Comparison of ENCODE assay signal across 20 cellular contexts in genomic region chr1:40762144-40762923, GRCh38. TPM values are rescaled to one million over a fixed set of nuclear protein-coding genes. Genes with fewer than 3 reads are reported as not detected.
DNase-seq lines count a peak whose midpoint lies in the region; ATAC-seq and TF ChIP-seq lines count a peak whose summit lies in the region.
"Had no signal": no experiment of that assay in that cellular context is flagged by ENCODE, and none has a peak within 500 bp of the region (broad histone marks: within the 10 kb centered on the region; RNA-seq: fewer than 3 reads in every experiment).

No MANE protein-coding gene starts in this region.

- no peaks in the 10 kb centered on the region for H3K27me3 Mint-ChIP-seq in activated CD4-positive, alpha-beta T cell treated with anti-CD3 and anti-CD28 coated beads for 36 hours
- H3K27me3 Mint-ChIP-seq in IgD-negative memory B cell, result no peaks in the 10 kb centered on the region
- H3K27me3 Mint-ChIP-seq in memory B cell, result no peaks in the 10 kb centered on the region

- no peak overlapping the region for H3K4me3 ChIP-seq in BE2C (ENCODE audit: low read depth, low read length)
- H3K4me3 ChIP-seq: cardiac muscle cell, neural progenitor cell, uterus had no signal

- peaks cover 50% of the 10 kb centered on the region for H3K36me3 Mint-ChIP-seq in activated CD4-positive, alpha-beta T cell treated with anti-CD3 and anti-CD28 coated beads for 36 hours (ENCODE audit: low read depth)
- H3K36me3 Mint-ChIP-seq in IgD-negative memory B cell, result peaks cover 9% of the 10 kb centered on the region
- peaks cover 45% of the 10 kb centered on the region for H3K36me3 Mint-ChIP-seq in memory B cell

- peaks cover 14% of the 10 kb centered on the region for H3K36me3 ChIP-seq in BE2C
- H3K36me3 ChIP-seq: neural progenitor cell, uterus had no signal

- no peaks in the 10 kb centered on the region for H3K9me3 Mint-ChIP-seq in activated CD4-positive, alpha-beta T cell treated with anti-CD3 and anti-CD28 coated beads for 36 hours (ENCODE audit: low read depth)
- H3K9me3 Mint-ChIP-seq in IgD-negative memory B cell (no peaks in the 10 kb centered on the region), memory B cell (no peaks in the 10 kb centered on the region)
- H3K9me3 Mint-ChIP-seq: activated naive CD4-positive, alpha-beta T cell treated with anti-CD3 and anti-CD28 coated beads, Interleukin-2, amount 50 U/mL, for 72 hours; neural progenitor cell had no signal

- ATAC-seq in activated CD4-positive, alpha-beta T cell treated with anti-CD3 and anti-CD28 coated beads for 36 hours, result no peak
- ATAC-seq in GM18867 (IDR thresholded peaks at IDR 0.05; ENCODE audit: unreplicated experiment) (peak; percentile 62), memory B cell (ENCODE audit: low read depth) (peak; percentile 47)
- ATAC-seq: activated naive CD4-positive, alpha-beta T cell treated with anti-CD3 and anti-CD28 coated beads, Interleukin-2, amount 50 U/mL, for 72 hours had no signal

- H3K4me3 Mint-ChIP-seq in activated CD4-positive, alpha-beta T cell treated with anti-CD3 and anti-CD28 coated beads for 36 hours, result no peak overlapping the region
- H3K4me3 Mint-ChIP-seq in IgD-negative memory B cell, result peak overlapping the region in 3 of 4 donors; percentile 30 to 79 (median 60)
- H3K4me3 Mint-ChIP-seq in memory B cell, result peak overlapping the region; percentile 14
- H3K4me3 Mint-ChIP-seq: neural progenitor cell had no signal

- no peaks in the 10 kb centered on the region for H3K4me1 ChIP-seq in BE2C
- H3K4me1 ChIP-seq: neural progenitor cell, uterus had no signal

- intact Hi-C loops in activated CD4-positive, alpha-beta T cell treated with anti-CD3 and anti-CD28 coated beads for 36 hours (cut with DNase I, micrococcal nuclease), result no loop called here

- no peaks in the 10 kb centered on the region for H3K9me3 ChIP-seq in BE2C
- H3K9me3 ChIP-seq: uterus had no signal

- no peaks in the 10 kb centered on the region for H3K27me3 ChIP-seq in BE2C
- H3K27me3 ChIP-seq: cardiac muscle cell, neural progenitor cell, uterus had no signal

- H3K27ac Mint-ChIP-seq in activated CD4-positive, alpha-beta T cell treated with anti-CD3 and anti-CD28 coated beads for 36 hours, result peak overlapping the region; percentile 9
- H3K27ac Mint-ChIP-seq in IgD-negative memory B cell (peak overlapping the region in 1 of 3 donors; percentile 46), memory B cell (peak overlapping the region; percentile 75)
- H3K27ac Mint-ChIP-seq: neural progenitor cell had no signal

- DNase-seq in activated CD4-positive, alpha-beta T cell treated with anti-CD3 and anti-CD28 coated beads for 36 hours, result no peak
- DNase-seq in activated CD4-positive, alpha-beta T cell treated with anti-CD3 and anti-CD28 coated beads, Interleukin-2, amount 50 U/mL, for 1 hour, result no peak
- DNase-seq in memory B cell (ENCODE audit: low spot score in 2 of 2) (no peak), foreskin melanocyte (no peak), BE2C (no peak)
- DNase-seq in stimulated activated naive CD4-positive, alpha-beta T cell treated with Interleukin-2 at 50 U/mL for 16 hours (lab: John Stamatoyannopoulos, UW), result no peak
- DNase-seq: 8988T; COR-L47; foreskin fibroblast; GF-D8; NCI-H2107; SHP77 treated with DMSO at 0.1 percent for 48 hours; stimulated activated CD4-positive, alpha-beta T cell treated with anti-CD3 and anti-CD28 coated beads, Interleukin-2, amount 100 ng/mL, for 48 hours; uterus had no signal

- no peak for TF ChIP-seq CTCF in BE2C (IDR thresholded peaks at IDR 0.05; ENCODE audit: low read depth, low read length)

- POLR2A ChIA-PET in activated CD4-positive, alpha-beta T cell treated with anti-CD3 and anti-CD28 coated beads for 36 hours (lab: Charles Lee), result no interaction called here

- CTCF ChIA-PET in activated CD4-positive, alpha-beta T cell treated with anti-CD3 and anti-CD28 coated beads for 36 hours (lab: Charles Lee), result interaction anchor here (0.5 kb wide), 1 partner anchor 12 kb away, joined by 3 read pairs; no protein-coding TSS in a partner anchor

- H3K4me1 Mint-ChIP-seq in activated CD4-positive, alpha-beta T cell treated with anti-CD3 and anti-CD28 coated beads for 36 hours, result peaks cover 35% of the 10 kb centered on the region
- peaks cover 24 to 31% (median 27%) of the 10 kb centered on the region in 3 donors for H3K4me1 Mint-ChIP-seq in IgD-negative memory B cell
- H3K4me1 Mint-ChIP-seq in memory B cell, result peaks cover 24% of the 10 kb centered on the region

RNA-seq across cellular contexts. Expression of gene KCNQ4, which starts 21.3 kb away (rescaled TPM):
- under 1 TPM; 0.43 to 0.58 TPM for total RNA-seq in activated CD4-positive, alpha-beta T cell treated with anti-CD3 and anti-CD28 coated beads for 36 hours
- not detected for polyA plus RNA-seq in IgD-negative memory B cell
- 2.9 TPM for polyA plus RNA-seq in BE2C (2012; ENCODE audit: insufficient read depth, insufficient read length, low read depth)
- total RNA-seq: lung microvascular endothelial cell had no signal
